Comparison of ENCODE assay signal across 8 cellular contexts in the genomic region with DNA sequence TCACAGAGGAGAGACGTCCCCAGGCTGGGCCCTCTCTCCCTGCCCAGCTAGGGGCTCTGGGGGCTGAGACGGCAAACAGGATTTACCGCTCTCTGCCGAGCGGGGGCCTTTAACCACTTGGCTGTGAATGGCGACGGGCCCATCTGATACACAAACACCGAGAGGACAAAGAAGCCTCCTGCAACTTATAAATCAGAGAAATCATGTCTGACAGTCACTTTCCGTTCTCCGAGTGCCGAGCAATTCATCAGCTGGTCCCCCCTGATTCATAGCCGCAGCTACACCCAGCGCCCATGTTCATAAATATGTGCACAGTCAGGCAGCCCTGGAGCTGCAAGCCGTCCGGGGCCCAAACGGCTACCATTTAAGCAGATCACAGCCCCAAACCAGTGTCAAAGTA.
DNase-seq lines count a peak whose midpoint lies in the region; ATAC-seq and TF ChIP-seq lines count a peak whose summit lies in the region.

No MANE protein-coding gene starts in this region.

- H3K36me3 ChIP-seq in ectodermal cell (ENCODE audit: control insufficient read depth, insufficient read depth, low read length) = peaks cover 9% of the 10 kb centered on the region

- H3K4me3 ChIP-seq in AG10803 (ENCODE audit: low read length) (0 out of 2 replicates have a peak overlapping the region, but pooled peaks have one; percentile 12), ectodermal cell (ENCODE audit: insufficient read depth, low read depth, low read length) (no peak overlapping the region)

- H3K27me3 Mint-ChIP-seq in osteocyte (ENCODE audit: unreplicated experiment) = peaks cover 2% of the 10 kb centered on the region

- no peaks in the 10 kb centered on the region for H3K36me3 Mint-ChIP-seq in osteocyte (ENCODE audit: unreplicated experiment)

- peak overlapping the region; percentile 29 for H3K4me3 Mint-ChIP-seq in osteocyte (ENCODE audit: unreplicated experiment)

- no peaks in the 10 kb centered on the region for H3K9me3 ChIP-seq in ectodermal cell (ENCODE audit: control insufficient read depth, low read length)

- no peak for ATAC-seq in GM18909 (IDR thresholded peaks at IDR 0.05; ENCODE audit: poor library complexity, unreplicated experiment)

- H3K4me1 ChIP-seq in ectodermal cell (ENCODE audit: control insufficient read depth, insufficient read depth, low read length) = peaks cover 54% of the 10 kb centered on the region

- H3K4me1 Mint-ChIP-seq in osteocyte (ENCODE audit: unreplicated experiment) = peaks cover 20% of the 10 kb centered on the region

- peak overlapping the region; percentile 14 for H3K27ac Mint-ChIP-seq in osteocyte (ENCODE audit: unreplicated experiment)

- WGBS in ectodermal cell, 2 experiments = 64 to 66% methylated on average over 16 of the region's 16 CpGs

- H3K9me3 Mint-ChIP-seq in osteocyte (ENCODE audit: unreplicated experiment) = no peaks in the 10 kb centered on the region

- H3K27me3 ChIP-seq in ectodermal cell (ENCODE audit: control insufficient read depth, insufficient read depth, low read length, poor library complexity, severe bottlenecking) = no peaks in the 10 kb centered on the region

- DNase-seq in AG10803 (ENCODE audit: low read depth) (no peak), OCI-M1 (lab: John Stamatoyannopoulos, UW) (peak; percentile 8), osteocyte (ENCODE audit: extremely low spot score, unreplicated experiment) (no peak), NCI-H446 treated with DMSO at 0.1 percent for 48 hours (lab: John Stamatoyannopoulos, UW) (no peak), HuH-7 (ENCODE audit: low spot score) (no peak), midbrain (lab: John Stamatoyannopoulos, UW) (no peak)

- H3K27ac ChIP-seq in ectodermal cell (ENCODE audit: insufficient read depth, low read depth, low read length, poor library complexity, severe bottlenecking) = peak overlapping the region; percentile 38

- TF ChIP-seq CTCF in AG10803 (conservative IDR thresholded peaks at IDR 0.05; ENCODE audit: low read length) (no peak), osteocyte (IDR thresholded peaks at IDR 0.05) (no peak)
